ENCODE assay signal across 1 cellular context in the genomic region with DNA sequence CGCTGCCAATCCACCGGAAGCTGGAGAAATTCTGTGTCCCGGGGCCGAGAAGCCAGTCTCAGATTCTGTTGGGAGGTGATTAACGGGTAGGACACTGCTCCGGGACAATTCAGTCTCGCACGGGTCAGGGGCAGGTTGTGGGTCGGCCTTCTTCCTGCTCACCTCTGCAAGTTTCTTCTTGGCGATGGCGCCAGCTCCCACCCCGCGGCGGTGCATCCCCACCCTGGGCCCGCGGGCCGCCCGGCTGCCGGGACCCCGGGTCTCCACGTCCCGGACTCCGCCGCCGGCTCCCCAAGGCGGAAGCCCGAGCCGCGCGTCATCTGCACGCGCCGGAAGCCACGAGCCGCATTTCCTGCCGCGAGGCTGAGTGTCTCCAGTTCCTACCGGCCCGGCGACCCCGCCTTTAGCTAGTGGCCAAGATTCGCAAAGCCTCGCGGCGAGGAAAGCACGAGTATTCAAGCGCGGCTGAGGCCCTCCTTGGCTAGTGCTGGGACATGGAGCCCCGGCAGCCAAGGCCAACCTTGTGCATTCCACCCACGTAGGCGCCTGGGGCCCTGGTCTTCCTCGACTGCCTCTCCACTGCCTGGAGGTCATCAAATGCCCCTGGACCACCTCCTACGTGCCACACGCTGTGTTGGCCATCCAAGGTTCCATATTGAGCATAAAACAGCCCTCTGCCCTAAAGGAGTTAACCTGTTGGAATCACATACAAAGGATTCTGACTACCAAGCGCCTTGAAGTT.
TF ChIP-seq lines count a peak whose summit lies in the region.

A gene with protein sequence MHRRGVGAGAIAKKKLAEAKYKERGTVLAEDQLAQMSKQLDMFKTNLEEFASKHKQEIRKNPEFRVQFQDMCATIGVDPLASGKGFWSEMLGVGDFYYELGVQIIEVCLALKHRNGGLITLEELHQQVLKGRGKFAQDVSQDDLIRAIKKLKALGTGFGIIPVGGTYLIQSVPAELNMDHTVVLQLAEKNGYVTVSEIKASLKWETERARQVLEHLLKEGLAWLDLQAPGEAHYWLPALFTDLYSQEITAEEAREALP (minus strand): TSS at position 324 of the 742 bp plus-strand sequence. CDS start 108 bp downstream, at position 216.

TF ChIP-seq in GM23338, 12 proteins besides CTCF, POLR2A, EP300 and RAD21:
- TF ChIP-seq, protein P1, sequence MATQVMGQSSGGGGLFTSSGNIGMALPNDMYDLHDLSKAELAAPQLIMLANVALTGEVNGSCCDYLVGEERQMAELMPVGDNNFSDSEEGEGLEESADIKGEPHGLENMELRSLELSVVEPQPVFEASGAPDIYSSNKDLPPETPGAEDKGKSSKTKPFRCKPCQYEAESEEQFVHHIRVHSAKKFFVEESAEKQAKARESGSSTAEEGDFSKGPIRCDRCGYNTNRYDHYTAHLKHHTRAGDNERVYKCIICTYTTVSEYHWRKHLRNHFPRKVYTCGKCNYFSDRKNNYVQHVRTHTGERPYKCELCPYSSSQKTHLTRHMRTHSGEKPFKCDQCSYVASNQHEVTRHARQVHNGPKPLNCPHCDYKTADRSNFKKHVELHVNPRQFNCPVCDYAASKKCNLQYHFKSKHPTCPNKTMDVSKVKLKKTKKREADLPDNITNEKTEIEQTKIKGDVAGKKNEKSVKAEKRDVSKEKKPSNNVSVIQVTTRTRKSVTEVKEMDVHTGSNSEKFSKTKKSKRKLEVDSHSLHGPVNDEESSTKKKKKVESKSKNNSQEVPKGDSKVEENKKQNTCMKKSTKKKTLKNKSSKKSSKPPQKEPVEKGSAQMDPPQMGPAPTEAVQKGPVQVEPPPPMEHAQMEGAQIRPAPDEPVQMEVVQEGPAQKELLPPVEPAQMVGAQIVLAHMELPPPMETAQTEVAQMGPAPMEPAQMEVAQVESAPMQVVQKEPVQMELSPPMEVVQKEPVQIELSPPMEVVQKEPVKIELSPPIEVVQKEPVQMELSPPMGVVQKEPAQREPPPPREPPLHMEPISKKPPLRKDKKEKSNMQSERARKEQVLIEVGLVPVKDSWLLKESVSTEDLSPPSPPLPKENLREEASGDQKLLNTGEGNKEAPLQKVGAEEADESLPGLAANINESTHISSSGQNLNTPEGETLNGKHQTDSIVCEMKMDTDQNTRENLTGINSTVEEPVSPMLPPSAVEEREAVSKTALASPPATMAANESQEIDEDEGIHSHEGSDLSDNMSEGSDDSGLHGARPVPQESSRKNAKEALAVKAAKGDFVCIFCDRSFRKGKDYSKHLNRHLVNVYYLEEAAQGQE (IDR thresholded peaks at IDR 0.05; ENCODE audit: unreplicated experiment), result no peak
- TF ChIP-seq CREB1 (CRISPR knock-in tag; IDR thresholded peaks at IDR 0.05; ENCODE audit: low read depth), result peak; percentile 97
- TF ChIP-seq, protein P2, sequence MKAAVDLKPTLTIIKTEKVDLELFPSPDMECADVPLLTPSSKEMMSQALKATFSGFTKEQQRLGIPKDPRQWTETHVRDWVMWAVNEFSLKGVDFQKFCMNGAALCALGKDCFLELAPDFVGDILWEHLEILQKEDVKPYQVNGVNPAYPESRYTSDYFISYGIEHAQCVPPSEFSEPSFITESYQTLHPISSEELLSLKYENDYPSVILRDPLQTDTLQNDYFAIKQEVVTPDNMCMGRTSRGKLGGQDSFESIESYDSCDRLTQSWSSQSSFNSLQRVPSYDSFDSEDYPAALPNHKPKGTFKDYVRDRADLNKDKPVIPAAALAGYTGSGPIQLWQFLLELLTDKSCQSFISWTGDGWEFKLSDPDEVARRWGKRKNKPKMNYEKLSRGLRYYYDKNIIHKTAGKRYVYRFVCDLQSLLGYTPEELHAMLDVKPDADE (IDR thresholded peaks at IDR 0.05), result peak; percentile 83
- peak; percentile 90 for TF ChIP-seq POLR2AphosphoS5 (IDR thresholded peaks at IDR 0.05; ENCODE audit: low read depth)
